ENCODE assay signal across 15 cellular contexts in the genomic region with DNA sequence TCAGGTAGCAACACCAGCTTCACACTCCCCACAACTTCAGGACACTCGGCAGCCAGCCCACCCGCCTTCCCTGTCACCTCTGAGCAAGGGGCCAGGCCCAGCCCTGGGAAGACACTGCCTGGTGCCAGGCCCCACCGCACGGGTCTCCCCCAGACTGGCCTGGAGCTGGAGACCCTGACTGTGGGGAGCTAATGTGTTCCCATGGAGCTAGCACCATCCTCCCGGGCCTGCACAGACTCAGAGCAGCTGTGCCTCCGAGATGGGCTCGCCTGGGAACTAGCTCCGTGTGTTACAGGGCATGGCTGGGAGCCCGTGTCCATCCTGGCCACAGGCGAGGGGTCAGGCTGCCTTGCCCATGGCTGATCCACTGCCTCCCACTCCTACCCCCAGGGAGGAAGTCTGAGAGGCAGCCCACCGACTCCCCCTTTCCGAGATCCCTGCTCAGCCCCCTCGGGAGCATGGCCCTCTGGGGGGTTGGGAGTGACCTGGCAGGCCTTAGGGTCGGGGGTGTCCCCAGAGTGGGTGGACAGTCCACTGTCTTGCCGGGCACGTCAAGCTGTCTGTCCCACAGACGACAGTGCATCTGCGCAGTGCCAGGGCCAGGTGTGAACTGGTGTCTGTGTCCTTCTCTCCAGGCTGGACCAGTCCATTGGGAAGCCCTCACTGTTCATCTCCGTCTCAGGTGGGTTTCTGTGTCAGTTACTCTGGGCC.
A peak's percentile ranks its signal among the peaks of the same experiment; 100 is the strongest.
DNase-seq lines count a peak whose midpoint lies in the region; ATAC-seq and TF ChIP-seq lines count a peak whose summit lies in the region.
"Had no signal": no experiment of that assay in that cellular context is flagged by ENCODE, and none has a peak within 500 bp of the region (broad histone marks: within the 10 kb centered on the region; RNA-seq: fewer than 3 reads in every experiment).

No MANE protein-coding gene starts in this region.

- H2AFZ ChIP-seq in mammary epithelial cell (ENCODE audit: low read depth, low read length) = no peak overlapping the region

- DNase-seq in breast epithelium (ENCODE audit: low spot score in 2 of 2) (peak; percentile 16 to 47), mammary epithelial cell (no peak), lower leg skin (ENCODE audit: low spot score in 2 of 2) (peak; percentile 11 to 82), testis (peak; percentile 12), NCI-H524 (lab: John Stamatoyannopoulos, UW) (no peak), NCI-H748 treated with DMSO at 0.1 percent for 48 hours (lab: John Stamatoyannopoulos, UW) (no peak)
- peak; percentile 38 for DNase-seq in activated CD8-positive, alpha-beta memory T cell treated with anti-CD3 and anti-CD28 coated beads, Interleukin-2, amount 10 ng/mL, durations not matched to agents 7 days and 5 days
- no peak for DNase-seq in T-helper 2 cell treated with Interferon-gamma antibody and Interleukin-4, amounts not matched to agents 5 μg/mL and 100 μg/mL, for 36 hours (ENCODE audit: low spot score)
- DNase-seq: anterior cingulate cortex; DMS79 treated with DMSO at 0.1 percent for 48 hours; OCI-M1; stimulated activated CD4-positive, alpha-beta T cell treated with anti-CD3 and anti-CD28 coated beads, Interleukin-2, amount 100 ng/mL, for 48 hours; stimulated activated naive CD4-positive, alpha-beta T cell treated with Interleukin-2 at 50 U/mL for 16 hours had no signal

- 88% methylated on average over 16 of the region's 19 CpGs for WGBS in mammary epithelial cell (ENCODE audit: low coverage, missing lambda C conversion rate)
- 93 to 95% methylated on average over 9 to 19 of the region's 19 CpGs for WGBS in lower leg skin, 2 donors
- WGBS in testis, 2 donors = 91% methylated on average over 9 to 19 of the region's 19 CpGs

- H3K4me1 ChIP-seq in breast epithelium (peaks cover 0 to 5% of the 10 kb centered on the region in 2 donors), mammary epithelial cell (ENCODE audit: insufficient read depth, low read length) (peaks cover 15% of the 10 kb centered on the region), testis (peaks cover 39% of the 10 kb centered on the region)

- H4K20me1 ChIP-seq in mammary epithelial cell (ENCODE audit: insufficient read depth, low read length) = peaks cover 3% of the 10 kb centered on the region

- TF ChIP-seq POLR2A in breast epithelium (IDR thresholded peaks at IDR 0.05) (no peak), lower leg skin (IDR thresholded peaks at IDR 0.05) (no peak), testis (IDR thresholded peaks at IDR 0.05) (no peak)

- peaks cover 17% of the 10 kb centered on the region for H3K4me1 Mint-ChIP-seq in activated CD8-positive, alpha-beta memory T cell treated with anti-CD3 and anti-CD28 coated beads, Interleukin-2, amount 10 ng/mL, durations not matched to agents 7 days and 5 days
- peaks cover 7% of the 10 kb centered on the region for H3K4me1 Mint-ChIP-seq in T-helper 2 cell treated with Interferon-gamma antibody and Interleukin-4, amounts not matched to agents 5 μg/mL and 100 μg/mL, for 36 hours (ENCODE audit: low read depth)

- TF ChIP-seq CTCF in breast epithelium (IDR thresholded peaks at IDR 0.05) (no peak), mammary epithelial cell (conservative IDR thresholded peaks at IDR 0.05 in 1 of 2, IDR thresholded peaks at IDR 0.05 in 1 of 2; ENCODE audit: extremely low read depth in 1 of 2, insufficient read depth in 1 of 2, low read depth in 1 of 2, low read length in 2 of 2) (no peak), lower leg skin (IDR thresholded peaks at IDR 0.05) (no peak), testis (IDR thresholded peaks at IDR 0.05) (no peak)

- H3K27me3 Mint-ChIP-seq in activated CD8-positive, alpha-beta memory T cell treated with anti-CD3 and anti-CD28 coated beads, Interleukin-2, amount 10 ng/mL, durations not matched to agents 7 days and 5 days = peaks cover 11% of the 10 kb centered on the region
- no peaks in the 10 kb centered on the region for H3K27me3 Mint-ChIP-seq in T-helper 2 cell treated with Interferon-gamma antibody and Interleukin-4, amounts not matched to agents 5 μg/mL and 100 μg/mL, for 36 hours (ENCODE audit: low read depth)
- H3K27me3 Mint-ChIP-seq: T-cell had no signal

- H3K36me3 Mint-ChIP-seq in activated CD8-positive, alpha-beta memory T cell treated with anti-CD3 and anti-CD28 coated beads, Interleukin-2, amount 10 ng/mL, durations not matched to agents 7 days and 5 days = no peaks in the 10 kb centered on the region
- no peaks in the 10 kb centered on the region for H3K36me3 Mint-ChIP-seq in T-helper 2 cell treated with Interferon-gamma antibody and Interleukin-4, amounts not matched to agents 5 μg/mL and 100 μg/mL, for 36 hours (ENCODE audit: low read depth)

- ATAC-seq in activated CD8-positive, alpha-beta memory T cell treated with anti-CD3 and anti-CD28 coated beads, Interleukin-2, amount 10 ng/mL, durations not matched to agents 7 days and 5 days = no peak
- ATAC-seq: T-cell had no signal

- intact Hi-C loops in breast epithelium (cut with DNase I; ENCODE audit: low total_unique reads) (loop anchor here (10.0 kb wide), 1 partner anchor 68 kb away; no protein-coding TSS in a partner anchor), mammary epithelial cell (cut with micrococcal nuclease) (no loop called here), lower leg skin (cut with DNase I; ENCODE audit: low total_unique reads) (no loop called here), testis (cut with DNase I; ENCODE audit: low total_unique reads) (no loop called here)

- no peak overlapping the region for H3K9ac ChIP-seq in mammary epithelial cell (ENCODE audit: insufficient read depth, low read length)

- H3K27ac ChIP-seq in breast epithelium (no peak overlapping the region), mammary epithelial cell (ENCODE audit: insufficient read depth, low read depth, low read length) (no peak overlapping the region), testis (no peak overlapping the region)
- H3K27ac ChIP-seq: HL-60 had no signal

- no peaks in the 10 kb centered on the region for H3K36me3 ChIP-seq in breast epithelium
- H3K36me3 ChIP-seq in mammary epithelial cell (ENCODE audit: insufficient read depth, low read length) = no peaks in the 10 kb centered on the region
- no peaks in the 10 kb centered on the region for H3K36me3 ChIP-seq in testis (ENCODE audit: low read depth, missing control alignments)

- H3K9me3 ChIP-seq in breast epithelium = no peaks in the 10 kb centered on the region
- no peaks in the 10 kb centered on the region for H3K9me3 ChIP-seq in mammary epithelial cell (replicated peaks; ENCODE audit: insufficient read depth, low read length)
- no peaks in the 10 kb centered on the region for H3K9me3 ChIP-seq in testis

- no peak overlapping the region for H3K27ac Mint-ChIP-seq in activated CD8-positive, alpha-beta memory T cell treated with anti-CD3 and anti-CD28 coated beads, Interleukin-2, amount 10 ng/mL, durations not matched to agents 7 days and 5 days
- H3K27ac Mint-ChIP-seq in T-helper 2 cell treated with Interferon-gamma antibody and Interleukin-4, amounts not matched to agents 5 μg/mL and 100 μg/mL, for 36 hours = no peak overlapping the region
- H3K27ac Mint-ChIP-seq: T-cell had no signal

- BruUV-seq in mammary epithelial cell (replicated peaks; lab: Mats Ljungman, UMichigan) = no TSS peak

- H3K4me3 Mint-ChIP-seq in activated CD8-positive, alpha-beta memory T cell treated with anti-CD3 and anti-CD28 coated beads, Interleukin-2, amount 10 ng/mL, durations not matched to agents 7 days and 5 days = no peak overlapping the region
- no peak overlapping the region for H3K4me3 Mint-ChIP-seq in T-helper 2 cell treated with Interferon-gamma antibody and Interleukin-4, amounts not matched to agents 5 μg/mL and 100 μg/mL, for 36 hours
- H3K4me3 Mint-ChIP-seq: T-cell had no signal

- H3K27me3 ChIP-seq in breast epithelium (no peaks in the 10 kb centered on the region), mammary epithelial cell (ENCODE audit: insufficient read depth, low read length) (peaks cover 17% of the 10 kb centered on the region), testis (no peaks in the 10 kb centered on the region)

- H3K4me2 ChIP-seq in mammary epithelial cell (ENCODE audit: insufficient read depth, low read depth, low read length) = no peak overlapping the region

- CTCF ChIA-PET in mammary epithelial cell (lab: Charles Lee; ENCODE audit: low non-redundant PET) = no interaction called here
- CTCF ChIA-PET in activated CD8-positive, alpha-beta memory T cell treated with anti-CD3 and anti-CD28 coated beads, Interleukin-2, amount 10 ng/mL, durations not matched to agents 7 days and 5 days (lab: Charles Lee) = no interaction called here

- no peak overlapping the region for H3K4me3 ChIP-seq in breast epithelium
- no peak overlapping the region for H3K4me3 ChIP-seq in mammary epithelial cell (replicated peaks in 1 of 3; ENCODE audit: insufficient read depth in 1 of 3, low read depth in 2 of 3, low read length in 3 of 3)
- no peak overlapping the region for H3K4me3 ChIP-seq in lower leg skin (ENCODE audit: low read depth, poor library complexity, severe bottlenecking)
- no peak overlapping the region for H3K4me3 ChIP-seq in testis

- in situ Hi-C loops in mammary epithelial cell (cut with MboI; ENCODE audit: low sequenced_read_pairs in 2 of 2) = no loop called here

- H3K9me3 Mint-ChIP-seq in activated CD8-positive, alpha-beta memory T cell treated with anti-CD3 and anti-CD28 coated beads, Interleukin-2, amount 10 ng/mL, durations not matched to agents 7 days and 5 days (ENCODE audit: low read depth) = no peaks in the 10 kb centered on the region
- H3K9me3 Mint-ChIP-seq in T-helper 2 cell treated with Interferon-gamma antibody and Interleukin-4, amounts not matched to agents 5 μg/mL and 100 μg/mL, for 36 hours = no peaks in the 10 kb centered on the region
- H3K9me3 Mint-ChIP-seq: T-cell had no signal

- H3K79me2 ChIP-seq in mammary epithelial cell (ENCODE audit: insufficient read depth, low read length) = no peaks in the 10 kb centered on the region

- dilution Hi-C loops in mammary epithelial cell (cut with HindIII; ENCODE audit: low sequenced_read_pairs) = loop anchor here (5.0 kb wide), 1 partner anchor 94 kb away; no protein-coding TSS in a partner anchor

Comparison
In these comparisons a context has a peak if more than half of its experiments do, and no peak if none do; other contexts are left out.
1. DNase-seq: peak in breast epithelium (2 of 2), activated CD8-positive, alpha-beta memory T cell treated with anti-CD3 and anti-CD28 coated beads, Interleukin-2, amount 10 ng/mL, durations not matched to agents 7 days and 5 days (single experiment), lower leg skin (2 of 2) and testis (single experiment); none in mammary epithelial cell (single experiment), NCI-H524 (0 of 2), NCI-H748 treated with DMSO at 0.1 percent for 48 hours (single experiment) and T-helper 2 cell treated with Interferon-gamma antibody and Interleukin-4, amounts not matched to agents 5 μg/mL and 100 μg/mL, for 36 hours (single experiment).